ENCODE assay signal across 30 cellular contexts in the genomic region with DNA sequence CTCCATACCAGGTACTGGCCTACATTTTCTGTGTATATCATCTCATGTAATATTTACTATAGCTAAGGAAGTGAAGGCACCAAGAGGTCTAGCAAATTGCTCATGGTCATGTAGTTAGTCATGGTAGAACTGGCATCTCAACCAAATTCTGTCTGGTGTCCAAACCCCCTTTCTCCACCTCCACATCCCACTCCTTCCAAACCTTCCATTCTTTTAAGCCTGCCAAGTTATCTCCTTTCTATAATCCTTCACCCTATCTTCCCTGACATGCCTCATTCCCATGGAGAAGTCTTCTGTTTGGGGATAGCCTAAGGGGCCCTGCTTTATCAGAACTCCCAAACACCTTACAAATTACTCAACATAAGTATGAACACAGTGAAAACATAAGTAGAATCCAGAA.
"Had no signal": no experiment of that assay in that cellular context is flagged by ENCODE, and none has a peak within 500 bp of the region (broad histone marks: within the 10 kb centered on the region; RNA-seq: fewer than 3 reads in every experiment).

No MANE protein-coding gene starts in this region.

- H3K9me3 ChIP-seq: ascending aorta, breast epithelium, esophagus muscularis mucosa, gastroesophageal sphincter had no signal

- H3K27me3 Mint-ChIP-seq: activated CD4-positive, alpha-beta memory T cell treated with anti-CD3 and anti-CD28 coated beads for 36 hours; activated CD4-positive, alpha-beta T cell treated with anti-CD3 and anti-CD28 coated beads, Interleukin-2, amount 10 ng/mL, durations not matched to agents 24 days and 14 days; activated CD8-positive, alpha-beta memory T cell treated with anti-CD3 and anti-CD28 coated beads, Interleukin-2, amount 10 ng/mL, durations not matched to agents 7 days and 5 days; activated naive CD4-positive, alpha-beta T cell treated with anti-CD3 and anti-CD28 coated beads, Interleukin-2, amount 10 ng/mL, durations not matched to agents 7 days and 5 days; brain; dendritic cell treated with granulocyte-macrophage colony-stimulating factor and Interleukin-4, amounts not matched to agents 40 ng/mL and 50 ng/mL, for 4 days; effector memory CD8-positive, alpha-beta T cell had no signal

- H2AFZ ChIP-seq: hepatocyte had no signal

- H3K4me3 ChIP-seq: ascending aorta, breast epithelium, coronary artery, dorsolateral prefrontal cortex, esophagus muscularis mucosa, gastroesophageal sphincter, heart right ventricle, hepatocyte had no signal

- H3K36me3 Mint-ChIP-seq: activated CD4-positive, alpha-beta memory T cell treated with anti-CD3 and anti-CD28 coated beads for 36 hours; activated CD8-positive, alpha-beta memory T cell treated with anti-CD3 and anti-CD28 coated beads, Interleukin-2, amount 10 ng/mL, durations not matched to agents 7 days and 5 days; activated naive CD4-positive, alpha-beta T cell treated with anti-CD3 and anti-CD28 coated beads, Interleukin-2, amount 10 ng/mL, durations not matched to agents 7 days and 5 days; activated naive CD4-positive, alpha-beta T cell treated with anti-CD3 and anti-CD28 coated beads, Interleukin-2, amount 50 U/mL, for 72 hours; activated naive CD8-positive, alpha-beta T cell treated with anti-CD3 and anti-CD28 coated beads, Interleukin-2, amount 10 ng/mL, durations not matched to agents 7 days and 5 days; brain had no signal

- H3K27ac Mint-ChIP-seq: activated CD4-positive, alpha-beta memory T cell treated with anti-CD3 and anti-CD28 coated beads for 36 hours; activated CD4-positive, alpha-beta T cell treated with anti-CD3 and anti-CD28 coated beads for 36 hours; activated CD4-positive, alpha-beta T cell treated with anti-CD3 and anti-CD28 coated beads, Interleukin-2, amount 10 ng/mL, durations not matched to agents 24 days and 14 days; activated CD8-positive, alpha-beta memory T cell treated with anti-CD3 and anti-CD28 coated beads, Interleukin-2, amount 10 ng/mL, durations not matched to agents 7 days and 5 days; activated CD8-positive, alpha-beta T cell treated with anti-CD3 and anti-CD28 coated beads, Interleukin-2, amount 10 ng/mL, durations not matched to agents 7 days and 5 days; activated naive CD4-positive, alpha-beta T cell treated with anti-CD3 and anti-CD28 coated beads, Interleukin-2, amount 10 ng/mL, durations not matched to agents 7 days and 5 days; activated naive CD4-positive, alpha-beta T cell treated with anti-CD3 and anti-CD28 coated beads, Interleukin-2, amount 50 U/mL, for 72 hours; activated naive CD8-positive, alpha-beta T cell treated with anti-CD3 and anti-CD28 coated beads, Interleukin-2, amount 10 ng/mL, durations not matched to agents 7 days and 5 days; activated T-cell treated with anti-CD3 and anti-CD28 coated beads, Interleukin-2, amount 50 U/mL, for 72 hours; brain; dendritic cell treated with granulocyte-macrophage colony-stimulating factor and Interleukin-4, amounts not matched to agents 40 ng/mL and 50 ng/mL, for 4 days; effector memory CD8-positive, alpha-beta T cell had no signal

- H3K4me2 ChIP-seq: hepatocyte had no signal

- H3K79me2 ChIP-seq: hepatocyte had no signal

- H3K4me3 Mint-ChIP-seq: activated CD4-positive, alpha-beta memory T cell treated with anti-CD3 and anti-CD28 coated beads for 36 hours; activated CD4-positive, alpha-beta T cell treated with anti-CD3 and anti-CD28 coated beads for 36 hours; activated CD4-positive, alpha-beta T cell treated with anti-CD3 and anti-CD28 coated beads, Interleukin-2, amount 10 ng/mL, durations not matched to agents 24 days and 14 days; activated CD8-positive, alpha-beta memory T cell treated with anti-CD3 and anti-CD28 coated beads, Interleukin-2, amount 10 ng/mL, durations not matched to agents 7 days and 5 days; activated CD8-positive, alpha-beta T cell treated with anti-CD3 and anti-CD28 coated beads, Interleukin-2, amount 10 ng/mL, durations not matched to agents 7 days and 5 days; activated naive CD4-positive, alpha-beta T cell treated with anti-CD3 and anti-CD28 coated beads, Interleukin-2, amount 10 ng/mL, durations not matched to agents 7 days and 5 days; activated naive CD8-positive, alpha-beta T cell treated with anti-CD3 and anti-CD28 coated beads, Interleukin-2, amount 10 ng/mL, durations not matched to agents 7 days and 5 days; activated T-cell treated with anti-CD3 and anti-CD28 coated beads, Interleukin-2, amount 50 U/mL, for 72 hours; brain; central memory CD8-positive, alpha-beta T cell; dendritic cell treated with granulocyte-macrophage colony-stimulating factor and Interleukin-4, amounts not matched to agents 40 ng/mL and 50 ng/mL, for 4 days; effector memory CD8-positive, alpha-beta T cell had no signal

- H3K9me3 Mint-ChIP-seq: activated CD4-positive, alpha-beta memory T cell treated with anti-CD3 and anti-CD28 coated beads for 36 hours; activated CD4-positive, alpha-beta T cell treated with anti-CD3 and anti-CD28 coated beads, Interleukin-2, amount 10 ng/mL, durations not matched to agents 24 days and 14 days; activated naive CD4-positive, alpha-beta T cell treated with anti-CD3 and anti-CD28 coated beads, Interleukin-2, amount 10 ng/mL, durations not matched to agents 7 days and 5 days; activated naive CD4-positive, alpha-beta T cell treated with anti-CD3 and anti-CD28 coated beads, Interleukin-2, amount 50 U/mL, for 72 hours; activated naive CD8-positive, alpha-beta T cell treated with anti-CD3 and anti-CD28 coated beads, Interleukin-2, amount 10 ng/mL, durations not matched to agents 7 days and 5 days; activated T-cell treated with anti-CD3 and anti-CD28 coated beads, Interleukin-2, amount 50 U/mL, for 72 hours; central memory CD8-positive, alpha-beta T cell; dendritic cell treated with granulocyte-macrophage colony-stimulating factor and Interleukin-4, amounts not matched to agents 40 ng/mL and 50 ng/mL, for 4 days; effector memory CD8-positive, alpha-beta T cell had no signal

- H3K27me3 ChIP-seq: ascending aorta, breast epithelium, esophagus muscularis mucosa, gastroesophageal sphincter, hepatocyte had no signal

- H3K4me1 ChIP-seq: esophagus muscularis mucosa, gastroesophageal sphincter had no signal

- DNase-seq: activated CD4-positive, alpha-beta memory T cell treated with anti-CD3 and anti-CD28 coated beads for 36 hours; activated CD4-positive, alpha-beta T cell treated with anti-CD3 and anti-CD28 coated beads for 36 hours; activated CD4-positive, alpha-beta T cell treated with anti-CD3 and anti-CD28 coated beads, Interleukin-2, amount 10 ng/mL, durations not matched to agents 24 days and 14 days; activated CD4-positive, CD25-positive, alpha-beta regulatory T cell; activated CD4-positive, CD25-positive, alpha-beta regulatory T cell treated with anti-CD3 and anti-CD28 coated beads, Interleukin-2, amount 50 U/mL, for 72 hours; activated CD8-positive, alpha-beta memory T cell treated with anti-CD3 and anti-CD28 coated beads, Interleukin-2, amount 10 ng/mL, durations not matched to agents 7 days and 5 days; activated CD8-positive, alpha-beta memory T cell treated with anti-CD3 and anti-CD28 coated beads, Interleukin-2, amount 50 U/mL, for 4 hours; activated CD8-positive, alpha-beta T cell treated with anti-CD3 and anti-CD28 coated beads, Interleukin-2, amount 10 ng/mL, durations not matched to agents 7 days and 5 days; activated gamma-delta T cell; activated naive CD4-positive, alpha-beta T cell; activated naive CD4-positive, alpha-beta T cell treated with anti-CD3 and anti-CD28 coated beads, Interleukin-2, amount 10 ng/mL, durations not matched to agents 7 days and 5 days; activated naive CD8-positive, alpha-beta T cell treated with anti-CD3 and anti-CD28 coated beads, Interleukin-2, amount 10 ng/mL, durations not matched to agents 7 days and 5 days; activated T-cell treated with anti-CD3 and anti-CD28 coated beads, Interleukin-2, amount 50 U/mL, for 1 hour; activated T-cell treated with anti-CD3 and anti-CD28 coated beads, Interleukin-2, amount 50 U/mL, for 72 hours; dorsolateral prefrontal cortex; effector memory CD8-positive, alpha-beta T cell; erythroblast; foreskin melanocyte; heart right ventricle; T-helper 2 cell had no signal

- H3K36me3 ChIP-seq: ascending aorta, breast epithelium, esophagus muscularis mucosa, gastroesophageal sphincter, heart right ventricle had no signal

- H3K27ac ChIP-seq: ascending aorta, breast epithelium, coronary artery, dorsolateral prefrontal cortex, esophagus muscularis mucosa, gastroesophageal sphincter, heart right ventricle, hepatocyte had no signal

- H3K4me1 Mint-ChIP-seq: activated CD4-positive, alpha-beta T cell treated with anti-CD3 and anti-CD28 coated beads for 36 hours; activated CD4-positive, alpha-beta T cell treated with anti-CD3 and anti-CD28 coated beads, Interleukin-2, amount 10 ng/mL, durations not matched to agents 24 days and 14 days; activated CD8-positive, alpha-beta memory T cell treated with anti-CD3 and anti-CD28 coated beads, Interleukin-2, amount 10 ng/mL, durations not matched to agents 7 days and 5 days; activated naive CD4-positive, alpha-beta T cell treated with anti-CD3 and anti-CD28 coated beads, Interleukin-2, amount 10 ng/mL, durations not matched to agents 7 days and 5 days; activated naive CD8-positive, alpha-beta T cell treated with anti-CD3 and anti-CD28 coated beads, Interleukin-2, amount 10 ng/mL, durations not matched to agents 7 days and 5 days; central memory CD8-positive, alpha-beta T cell had no signal
